Comparison of ENCODE assay signal across 8 cellular contexts in the genomic region with DNA sequence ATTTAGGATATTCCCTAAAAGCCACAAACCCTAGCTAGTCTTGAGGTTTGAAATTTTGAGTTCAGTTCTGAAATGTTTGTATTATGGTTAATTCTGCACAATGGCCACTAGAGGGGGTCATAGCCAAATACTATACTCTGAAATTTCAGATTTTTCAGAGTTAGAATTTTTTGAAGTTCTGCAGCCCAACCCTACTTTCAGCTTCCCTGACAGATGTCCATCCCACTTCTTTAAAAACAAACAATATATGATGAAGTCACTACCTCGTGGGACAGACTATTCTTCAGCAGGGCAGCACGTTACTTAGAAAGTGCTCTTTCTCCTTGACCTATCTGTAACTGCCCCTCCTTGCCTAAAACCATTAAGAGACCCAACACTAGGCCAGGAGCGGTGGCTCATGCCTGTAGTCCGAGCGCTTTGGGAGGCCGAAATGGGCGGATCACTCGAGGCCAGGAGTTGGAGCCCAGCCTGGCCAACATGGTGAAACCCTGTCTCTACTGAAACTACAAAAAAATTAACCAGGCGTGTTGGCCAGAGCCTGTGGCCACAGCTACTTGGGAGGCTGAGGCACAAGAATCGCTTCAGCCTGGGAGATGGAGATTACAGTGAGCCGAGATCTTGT. TPM values are rescaled to one million over a fixed set of nuclear protein-coding genes. Genes with fewer than 3 reads are reported as not detected.
DNase-seq lines count a peak whose midpoint lies in the region; ATAC-seq, FAIRE-seq and TF ChIP-seq lines count a peak whose summit lies in the region.

No MANE protein-coding gene starts in this region.

- no peaks in the 10 kb centered on the region for H3K9me3 ChIP-seq in astrocyte (ENCODE audit: insufficient read depth, low read depth, low read length)
- no peaks in the 10 kb centered on the region for H3K9me3 ChIP-seq in thoracic aorta

- H3K36me3 Mint-ChIP-seq in astrocyte (ENCODE audit: low read depth, unreplicated experiment): no peaks in the 10 kb centered on the region
- H3K36me3 Mint-ChIP-seq in immature natural killer cell: no peaks in the 10 kb centered on the region

- H3K9ac ChIP-seq in astrocyte (ENCODE audit: low read length): no peak overlapping the region

- H4K20me1 ChIP-seq in astrocyte (ENCODE audit: insufficient read depth, low read length): no peaks in the 10 kb centered on the region

- TF ChIP-seq CTCF in astrocyte (IDR thresholded peaks at IDR 0.05; ENCODE audit: insufficient read depth, low read depth, low read length) (peak; percentile 77), thoracic aorta (IDR thresholded peaks at IDR 0.05) (peak; percentile 80)

- FAIRE-seq in astrocyte (lab: Jason Lieb, UNC): peak; percentile 67

- H3K4me3 Mint-ChIP-seq in astrocyte (ENCODE audit: unreplicated experiment) (no peak overlapping the region), immature natural killer cell (no peak overlapping the region)

- H3K36me3 ChIP-seq in astrocyte (ENCODE audit: insufficient read depth, low read length) (no peaks in the 10 kb centered on the region), thoracic aorta (no peaks in the 10 kb centered on the region)

- no peaks in the 10 kb centered on the region for H3K27me3 ChIP-seq in astrocyte (ENCODE audit: insufficient read depth, low read length)
- H3K27me3 ChIP-seq in thoracic aorta (replicated peaks; ENCODE audit: insufficient read depth): no peaks in the 10 kb centered on the region

- ATAC-seq in GM18498 (IDR thresholded peaks at IDR 0.05; ENCODE audit: unreplicated experiment) (peak; percentile 56), thoracic aorta (ENCODE audit: insufficient number of reproducible peaks, low FRiP score, low read depth) (peak; percentile 70), HG03039 (IDR thresholded peaks at IDR 0.05; ENCODE audit: unreplicated experiment) (no peak)

- H3K27me3 Mint-ChIP-seq in astrocyte (ENCODE audit: low read depth, unreplicated experiment) (no peaks in the 10 kb centered on the region), immature natural killer cell (ENCODE audit: low read depth in 3 of 3) (peaks cover 3 to 4% (median 4%) of the 10 kb centered on the region in 3 donors)

- H2AFZ ChIP-seq in astrocyte (ENCODE audit: low read depth, low read length): peak overlapping the region; percentile 40

- H3K79me2 ChIP-seq in astrocyte (ENCODE audit: insufficient read depth, low read length): no peaks in the 10 kb centered on the region

- H3K4me1 ChIP-seq in astrocyte (ENCODE audit: insufficient read depth, low read length): peaks cover 7% of the 10 kb centered on the region
- H3K4me1 ChIP-seq in thoracic aorta (ENCODE audit: control insufficient read depth in 1 of 2, low read depth in 2 of 2): no peaks in the 10 kb centered on the region

- no peaks in the 10 kb centered on the region for H3K4me1 Mint-ChIP-seq in astrocyte (ENCODE audit: low read depth, unreplicated experiment)
- no peaks in the 10 kb centered on the region for H3K4me1 Mint-ChIP-seq in immature natural killer cell

- DNase-seq in AG20443 (ENCODE audit: low spot score): peak; percentile 60
- peak; percentile 21 for DNase-seq in NCI-H2171 (lab: John Stamatoyannopoulos, UW)
- peak; percentile 7 for DNase-seq in astrocyte (ENCODE audit: low read depth)
- peak; percentile 22 to 42 (median 41) for DNase-seq in immature natural killer cell
- DNase-seq in thoracic aorta (ENCODE audit: low spot score): no peak
- DNase-seq in NCI-H1092 treated with DMSO at 0.1 percent for 48 hours (lab: John Stamatoyannopoulos, UW): no peak

- peaks cover 2% of the 10 kb centered on the region for H3K9me3 Mint-ChIP-seq in astrocyte (ENCODE audit: unreplicated experiment)
- H3K9me3 Mint-ChIP-seq in immature natural killer cell: no peaks in the 10 kb centered on the region

- no peak overlapping the region for H3K4me3 ChIP-seq in astrocyte (ENCODE audit: insufficient read depth, low read depth, low read length)
- no peak overlapping the region for H3K4me3 ChIP-seq in thoracic aorta

- H3K27ac ChIP-seq in astrocyte (ENCODE audit: low read depth, low read length) (no peak overlapping the region), thoracic aorta (no peak overlapping the region)

- no peak overlapping the region for H3K4me2 ChIP-seq in astrocyte (ENCODE audit: low read length)

- H3K27ac Mint-ChIP-seq in astrocyte (ENCODE audit: unreplicated experiment) (no peak overlapping the region), immature natural killer cell (no peak overlapping the region)

RNA-seq across cellular contexts. Expression of a gene that starts 48.2 kb away (rescaled TPM):
- 12.5 and 14.8 TPM in 2 replicates for total RNA-seq in astrocyte
- polyA plus RNA-seq in immature natural killer cell: 10 to 100 TPM in 1 of 3 donors, 1 to 10 TPM in 2; 5.1 to 19.5 (median 8.9) TPM
- 10 to 100 TPM; 14.5 to 21.9 TPM for total RNA-seq in thoracic aorta

Comparison
In these comparisons a context has a peak if more than half of its experiments do, and no peak if none do; other contexts are left out.
1. DNase-seq: peak in AG20443 (single experiment), NCI-H2171 (single experiment), astrocyte (single experiment) and immature natural killer cell (3 of 3); none in thoracic aorta (single experiment) and NCI-H1092 treated with DMSO at 0.1 percent for 48 hours (single experiment).